In the genomic region with DNA sequence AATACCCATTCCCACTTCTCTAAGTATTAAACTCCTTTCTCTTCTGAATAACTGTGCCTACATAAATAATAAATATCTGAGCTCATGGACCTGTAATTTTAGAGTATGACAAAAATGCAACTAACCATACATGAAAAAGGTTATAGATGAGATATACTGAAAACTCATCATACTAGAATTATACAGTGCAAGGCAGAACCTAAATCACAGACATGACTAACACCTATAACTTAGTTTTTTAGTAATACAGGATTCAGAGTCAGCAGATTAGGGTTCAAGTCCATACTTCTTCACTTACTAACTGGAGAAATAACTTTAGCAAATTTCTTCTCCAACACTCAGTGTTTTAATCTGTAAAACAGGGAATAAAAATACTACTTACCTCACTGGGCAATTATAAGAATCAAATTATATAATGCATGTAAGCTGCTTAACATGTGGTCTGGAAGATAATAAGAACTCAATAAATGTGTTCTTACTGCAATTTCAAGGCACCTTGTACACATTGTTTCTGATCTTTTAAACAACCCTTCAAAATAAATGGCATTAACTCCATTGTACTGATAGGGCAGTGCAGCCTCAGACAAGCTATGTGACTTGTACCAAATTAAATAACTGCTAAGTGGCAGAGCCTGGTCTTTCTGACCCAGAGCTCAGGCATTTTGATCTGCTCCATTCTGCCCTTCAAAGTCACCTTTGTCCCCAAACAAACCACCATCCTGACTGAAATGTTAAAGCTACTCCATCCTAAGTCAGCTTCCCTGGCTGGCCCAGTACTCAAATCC, we compare ENCODE assay signal across 29 cellular contexts.
"Had no signal": no experiment of that assay in that cellular context is flagged by ENCODE, and none has a peak within 500 bp of the region (broad histone marks: within the 10 kb centered on the region; RNA-seq: fewer than 3 reads in every experiment).

No MANE protein-coding gene starts in this region.

- H3K4me1 Mint-ChIP-seq: activated CD8-positive, alpha-beta memory T cell treated with anti-CD3 and anti-CD28 coated beads, Interleukin-2, amount 10 ng/mL, durations not matched to agents 7 days and 5 days; activated naive CD4-positive, alpha-beta T cell treated with anti-CD3 and anti-CD28 coated beads, Interleukin-2, amount 50 U/mL, for 24 hours; activated naive CD8-positive, alpha-beta T cell treated with anti-CD3 and anti-CD28 coated beads for 36 hours; activated naive CD8-positive, alpha-beta T cell treated with anti-CD3 and anti-CD28 coated beads, Interleukin-2, amount 50 U/mL, for 24 hours; T-cell had no signal

- H3K4me1 ChIP-seq: adrenal gland, body of pancreas had no signal

- H3K27me3 ChIP-seq: adrenal gland, body of pancreas had no signal

- H3K36me3 Mint-ChIP-seq: activated CD8-positive, alpha-beta memory T cell treated with anti-CD3 and anti-CD28 coated beads, Interleukin-2, amount 10 ng/mL, durations not matched to agents 7 days and 5 days; T-cell had no signal

- H3K4me3 Mint-ChIP-seq: activated CD8-positive, alpha-beta memory T cell treated with anti-CD3 and anti-CD28 coated beads, Interleukin-2, amount 10 ng/mL, durations not matched to agents 7 days and 5 days; activated CD8-positive, alpha-beta T cell treated with anti-CD3 and anti-CD28 coated beads for 36 hours; activated naive CD4-positive, alpha-beta T cell treated with anti-CD3 and anti-CD28 coated beads for 36 hours; activated naive CD4-positive, alpha-beta T cell treated with anti-CD3 and anti-CD28 coated beads, Interleukin-2, amount 50 U/mL, for 24 hours; activated naive CD8-positive, alpha-beta T cell treated with anti-CD3 and anti-CD28 coated beads for 36 hours; activated naive CD8-positive, alpha-beta T cell treated with anti-CD3 and anti-CD28 coated beads, Interleukin-2, amount 50 U/mL, for 24 hours; T-cell; T-helper 1 cell treated with Interleukin-12 subunit alpha and Interleukin-12 subunit beta and Interleukin-4 antibody, amounts not matched to agents 30 μg/mL and 1 μg/mL, for 36 hours had no signal

- H3K9me3 Mint-ChIP-seq: activated CD8-positive, alpha-beta T cell treated with anti-CD3 and anti-CD28 coated beads for 36 hours; activated naive CD4-positive, alpha-beta T cell treated with anti-CD3 and anti-CD28 coated beads for 36 hours; activated naive CD8-positive, alpha-beta T cell treated with anti-CD3 and anti-CD28 coated beads, Interleukin-2, amount 50 U/mL, for 24 hours; activated T-helper 2 cell treated with anti-CD3 and anti-CD28 coated beads, Interferon-gamma antibody, Interleukin-2, Interleukin-4, amounts not matched to agents 10 μg/mL and 5 μg/mL and 100 μg/mL, durations not matched to agents 14 hours and 24 hours and 36 hours; T-helper 1 cell treated with Interleukin-12 subunit alpha and Interleukin-12 subunit beta and Interleukin-4 antibody, amounts not matched to agents 30 μg/mL and 1 μg/mL, for 36 hours had no signal

- H3K27ac Mint-ChIP-seq: activated CD8-positive, alpha-beta memory T cell treated with anti-CD3 and anti-CD28 coated beads, Interleukin-2, amount 10 ng/mL, durations not matched to agents 7 days and 5 days; activated CD8-positive, alpha-beta T cell treated with anti-CD3 and anti-CD28 coated beads for 36 hours; activated naive CD4-positive, alpha-beta T cell treated with anti-CD3 and anti-CD28 coated beads for 36 hours; activated naive CD4-positive, alpha-beta T cell treated with anti-CD3 and anti-CD28 coated beads, Interleukin-2, amount 50 U/mL, for 24 hours; activated naive CD8-positive, alpha-beta T cell treated with anti-CD3 and anti-CD28 coated beads for 36 hours; activated naive CD8-positive, alpha-beta T cell treated with anti-CD3 and anti-CD28 coated beads, Interleukin-2, amount 50 U/mL, for 24 hours; activated T-helper 2 cell treated with anti-CD3 and anti-CD28 coated beads, Interferon-gamma antibody, Interleukin-2, Interleukin-4, amounts not matched to agents 10 μg/mL and 5 μg/mL and 100 μg/mL, durations not matched to agents 14 hours and 24 hours and 36 hours; T-cell; T-helper 1 cell treated with Interleukin-12 subunit alpha and Interleukin-12 subunit beta and Interleukin-4 antibody, amounts not matched to agents 30 μg/mL and 1 μg/mL, for 36 hours had no signal

- ATAC-seq: activated CD8-positive, alpha-beta memory T cell treated with anti-CD3 and anti-CD28 coated beads, Interleukin-2, amount 10 ng/mL, durations not matched to agents 7 days and 5 days; activated CD8-positive, alpha-beta T cell treated with anti-CD3 and anti-CD28 coated beads for 36 hours; activated naive CD8-positive, alpha-beta T cell treated with anti-CD3 and anti-CD28 coated beads, Interleukin-2, amount 50 U/mL, for 24 hours; body of pancreas; esophagus mucosa; T-cell had no signal

- DNase-seq: activated CD4-positive, alpha-beta T cell treated with anti-CD3 and anti-CD28 coated beads for 4 hours; activated CD4-positive, alpha-beta T cell treated with anti-CD3 and anti-CD28 coated beads, Interleukin-2, amount 50 U/mL, for 1 hour; activated CD4-positive, alpha-beta T cell treated with anti-CD3 and anti-CD28 coated beads, Interleukin-2, amount 50 U/mL, for 48 hours; activated CD4-positive, CD25-positive, alpha-beta regulatory T cell; activated CD4-positive, CD25-positive, alpha-beta regulatory T cell treated with anti-CD3 and anti-CD28 coated beads, Interleukin-2, amount 50 U/mL, for 72 hours; activated CD8-positive, alpha-beta memory T cell treated with anti-CD3 and anti-CD28 coated beads, Interleukin-2, amount 10 ng/mL, durations not matched to agents 7 days and 5 days; activated CD8-positive, alpha-beta memory T cell treated with anti-CD3 and anti-CD28 coated beads, Interleukin-2, amount 50 U/mL, for 4 hours; activated CD8-positive, alpha-beta T cell treated with anti-CD3 and anti-CD28 coated beads for 36 hours; activated effector memory CD4-positive, alpha-beta T cell treated with anti-CD3 and anti-CD28 coated beads, Interleukin-2, amount 50 U/mL, for 16 hours; activated naive CD4-positive, alpha-beta T cell treated with anti-CD3 and anti-CD28 coated beads for 36 hours; activated naive CD8-positive, alpha-beta T cell treated with anti-CD3 and anti-CD28 coated beads for 36 hours; activated naive CD8-positive, alpha-beta T cell treated with anti-CD3 and anti-CD28 coated beads, Interleukin-2, amount 50 U/mL, for 24 hours; activated T-cell treated with anti-CD3 and anti-CD28 coated beads, Interleukin-2, amount 50 U/mL, for 1 hour; adrenal gland; amygdala; aorta; body of pancreas; cortex of kidney; dermis blood vessel endothelial cell; effector CD4-positive, alpha-beta T cell; foreskin fibroblast; head of caudate nucleus; SW 1271; T-cell; T1000 had no signal

- H3K27me3 Mint-ChIP-seq: activated CD8-positive, alpha-beta T cell treated with anti-CD3 and anti-CD28 coated beads for 36 hours; activated naive CD4-positive, alpha-beta T cell treated with anti-CD3 and anti-CD28 coated beads, Interleukin-2, amount 50 U/mL, for 24 hours; activated naive CD8-positive, alpha-beta T cell treated with anti-CD3 and anti-CD28 coated beads for 36 hours; activated naive CD8-positive, alpha-beta T cell treated with anti-CD3 and anti-CD28 coated beads, Interleukin-2, amount 50 U/mL, for 24 hours; T-cell had no signal

- H3K9me3 ChIP-seq: adrenal gland, body of pancreas had no signal

- H3K36me3 ChIP-seq: adrenal gland had no signal

- H3K4me3 ChIP-seq: adrenal gland, body of pancreas had no signal

- H3K27ac ChIP-seq: adrenal gland, body of pancreas had no signal
